In genomic region chr9:136666364-136667216, GRCh38 we compare ENCODE assay signal across 9 cellular contexts. TPM values are rescaled to one million over a fixed set of nuclear protein-coding genes. Genes with fewer than 3 reads are reported as not detected.
DNase-seq lines count a peak whose midpoint lies in the region; ATAC-seq, FAIRE-seq and TF ChIP-seq lines count a peak whose summit lies in the region.
"Had no signal": no experiment of that assay in that cellular context is flagged by ENCODE, and none has a peak within 500 bp of the region (broad histone marks: within the 10 kb centered on the region; RNA-seq: fewer than 3 reads in every experiment).

No MANE protein-coding gene starts in this region.

- peaks cover 7% of the 10 kb centered on the region for H3K4me1 Mint-ChIP-seq in activated CD4-positive, alpha-beta T cell treated with anti-CD3 and anti-CD28 coated beads, Interleukin-2, amount 10 ng/mL, durations not matched to agents 7 days and 5 days
- peaks cover 10% of the 10 kb centered on the region for H3K4me1 Mint-ChIP-seq in activated naive CD8-positive, alpha-beta T cell treated with anti-CD3 and anti-CD28 coated beads, Interleukin-2, amount 10 ng/mL, durations not matched to agents 7 days and 5 days

- no peak for FAIRE-seq in GM12891 (lab: Jason Lieb, UNC)

- POLR2A ChIA-PET in activated CD4-positive, alpha-beta T cell treated with anti-CD3 and anti-CD28 coated beads, Interleukin-2, amount 10 ng/mL, durations not matched to agents 7 days and 5 days (lab: Charles Lee), result no interaction called here
- POLR2A ChIA-PET in activated naive CD8-positive, alpha-beta T cell treated with anti-CD3 and anti-CD28 coated beads, Interleukin-2, amount 10 ng/mL, durations not matched to agents 7 days and 5 days (lab: Charles Lee), result interaction anchor here (1.3 kb wide), 1 partner anchor 16 kb away, joined by 4 read pairs; no protein-coding TSS in a partner anchor

- no peaks in the 10 kb centered on the region for H3K27me3 ChIP-seq in thoracic aorta (replicated peaks; ENCODE audit: insufficient read depth)

- H3K9me3 Mint-ChIP-seq in activated CD4-positive, alpha-beta T cell treated with anti-CD3 and anti-CD28 coated beads, Interleukin-2, amount 10 ng/mL, durations not matched to agents 7 days and 5 days, result no peaks in the 10 kb centered on the region
- H3K9me3 Mint-ChIP-seq in activated naive CD8-positive, alpha-beta T cell treated with anti-CD3 and anti-CD28 coated beads, Interleukin-2, amount 10 ng/mL, durations not matched to agents 7 days and 5 days, result no peaks in the 10 kb centered on the region

- no peaks in the 10 kb centered on the region for H3K9me3 ChIP-seq in thoracic aorta

- peak overlapping the region; percentile 22 for H3K4me3 Mint-ChIP-seq in activated CD4-positive, alpha-beta T cell treated with anti-CD3 and anti-CD28 coated beads, Interleukin-2, amount 10 ng/mL, durations not matched to agents 7 days and 5 days
- H3K4me3 Mint-ChIP-seq in activated naive CD8-positive, alpha-beta T cell treated with anti-CD3 and anti-CD28 coated beads, Interleukin-2, amount 10 ng/mL, durations not matched to agents 7 days and 5 days, result peak overlapping the region; percentile 52

- H3K36me3 Mint-ChIP-seq in activated CD4-positive, alpha-beta T cell treated with anti-CD3 and anti-CD28 coated beads, Interleukin-2, amount 10 ng/mL, durations not matched to agents 7 days and 5 days (ENCODE audit: low read depth), result no peaks in the 10 kb centered on the region
- no peaks in the 10 kb centered on the region for H3K36me3 Mint-ChIP-seq in activated naive CD8-positive, alpha-beta T cell treated with anti-CD3 and anti-CD28 coated beads, Interleukin-2, amount 10 ng/mL, durations not matched to agents 7 days and 5 days

- H3K4me1 ChIP-seq in thoracic aorta (ENCODE audit: control insufficient read depth in 1 of 2, low read depth in 2 of 2), result peaks cover 0 to 17% of the 10 kb centered on the region in 2 donors

- no peak overlapping the region for H3K27ac Mint-ChIP-seq in activated CD4-positive, alpha-beta T cell treated with anti-CD3 and anti-CD28 coated beads, Interleukin-2, amount 10 ng/mL, durations not matched to agents 7 days and 5 days
- no peak overlapping the region for H3K27ac Mint-ChIP-seq in activated naive CD8-positive, alpha-beta T cell treated with anti-CD3 and anti-CD28 coated beads, Interleukin-2, amount 10 ng/mL, durations not matched to agents 7 days and 5 days

- no peak for TF ChIP-seq POLR2A in GM12891 (IDR thresholded peaks at IDR 0.05; ENCODE audit: low read depth, low read length)

- H3K27ac ChIP-seq in thoracic aorta, result no peak overlapping the region

- intact Hi-C loops in posterior vena cava (cut with DNase I), result no loop called here

- H3K36me3 ChIP-seq in thoracic aorta, result no peaks in the 10 kb centered on the region

- TF ChIP-seq CTCF in thoracic aorta (IDR thresholded peaks at IDR 0.05), result no peak

- peaks cover 9% of the 10 kb centered on the region for H3K27me3 Mint-ChIP-seq in activated CD4-positive, alpha-beta T cell treated with anti-CD3 and anti-CD28 coated beads, Interleukin-2, amount 10 ng/mL, durations not matched to agents 7 days and 5 days
- peaks cover 11% of the 10 kb centered on the region for H3K27me3 Mint-ChIP-seq in activated naive CD8-positive, alpha-beta T cell treated with anti-CD3 and anti-CD28 coated beads, Interleukin-2, amount 10 ng/mL, durations not matched to agents 7 days and 5 days

- no peak for DNase-seq in activated CD4-positive, alpha-beta T cell treated with anti-CD3 and anti-CD28 coated beads, Interleukin-2, amount 10 ng/mL, durations not matched to agents 7 days and 5 days
- no peak for DNase-seq in activated CD4-positive, alpha-beta T cell treated with anti-CD3 and anti-CD28 coated beads for 4 hours
- DNase-seq in activated naive CD8-positive, alpha-beta T cell treated with anti-CD3 and anti-CD28 coated beads, Interleukin-2, amount 10 ng/mL, durations not matched to agents 7 days and 5 days, result no peak
- DNase-seq in left kidney (ENCODE audit: low read depth, low spot score) (peak; percentile 59), thoracic aorta (ENCODE audit: low spot score) (no peak), GM12891 (ENCODE audit: insufficient read length, low spot score) (no peak), posterior vena cava (ENCODE audit: low spot score) (no peak)
- DNase-seq: effector memory CD4-positive, alpha-beta T cell had no signal

- peak overlapping the region; percentile 62 for H3K4me3 ChIP-seq in thoracic aorta

- peak; percentile 2 for ATAC-seq in activated naive CD8-positive, alpha-beta T cell treated with anti-CD3 and anti-CD28 coated beads, Interleukin-2, amount 10 ng/mL, durations not matched to agents 7 days and 5 days (ENCODE audit: low read depth)
- ATAC-seq in thoracic aorta (ENCODE audit: insufficient number of reproducible peaks, low FRiP score, low read depth) (no peak), GM19397 (IDR thresholded peaks at IDR 0.05; ENCODE audit: unreplicated experiment) (no peak)

- CTCF ChIA-PET in activated CD4-positive, alpha-beta T cell treated with anti-CD3 and anti-CD28 coated beads, Interleukin-2, amount 10 ng/mL, durations not matched to agents 7 days and 5 days (lab: Charles Lee), result interaction anchor here (0.9 kb wide), 1 partner anchor 20 kb away, joined by 3 read pairs; no protein-coding TSS in a partner anchor

TF ChIP-seq in GM12891, 5 proteins besides CTCF, POLR2A, EP300 and RAD21:
- TF ChIP-seq POLR2AphosphoS5 (IDR thresholded peaks at IDR 0.05; ENCODE audit: low read depth, low read length) (no peak), SPI1 (IDR thresholded peaks at IDR 0.05; ENCODE audit: low read depth, low read length) (no peak), PAX5 (IDR thresholded peaks at IDR 0.05; ENCODE audit: insufficient read depth, low read length, severe bottlenecking) (no peak), TAF1 (IDR thresholded peaks at IDR 0.05; ENCODE audit: low read depth, low read length) (no peak), POU2F2 (IDR thresholded peaks at IDR 0.05; ENCODE audit: low read depth, low read length) (no peak)

RNA-seq across cellular contexts. Expression of gene EGFL7, which starts 3.9 kb away (rescaled TPM):
- total RNA-seq in activated CD4-positive, alpha-beta T cell treated with anti-CD3 and anti-CD28 coated beads, Interleukin-2, amount 10 ng/mL, durations not matched to agents 7 days and 5 days, result under 1 TPM; 0.22 to 0.31 TPM
- total RNA-seq in activated naive CD8-positive, alpha-beta T cell treated with anti-CD3 and anti-CD28 coated beads, Interleukin-2, amount 10 ng/mL, durations not matched to agents 7 days and 5 days, result 1 to 10 TPM in 1 of 2 experiments, under 1 TPM in 1; 1.00 to 1.1 TPM
- total RNA-seq in thoracic aorta, result 10 to 100 TPM; 42.0 to 56.5 TPM
- polyA plus RNA-seq in GM12891 (2012; ENCODE audit: low read depth, missing spikeins), result 0.09 TPM
- 100 to 1,000 TPM in 1 of 2 donors, 10 to 100 TPM in 1; 91.4 to 118 TPM for total RNA-seq in posterior vena cava

RNA-seq across cellular contexts. Expression of gene AGPAT2, which starts 20.7 kb away (rescaled TPM):
- total RNA-seq in activated CD4-positive, alpha-beta T cell treated with anti-CD3 and anti-CD28 coated beads, Interleukin-2, amount 10 ng/mL, durations not matched to agents 7 days and 5 days, result 10 to 100 TPM; 15.0 to 17.0 TPM
- total RNA-seq in activated naive CD8-positive, alpha-beta T cell treated with anti-CD3 and anti-CD28 coated beads, Interleukin-2, amount 10 ng/mL, durations not matched to agents 7 days and 5 days, result 10 to 100 TPM; 21.6 to 24.8 TPM
- total RNA-seq in thoracic aorta (10 to 100 TPM; 50.2 to 66.8 TPM), posterior vena cava (10 to 100 TPM; 27.1 to 28.8 TPM)
- 5.1 TPM for polyA plus RNA-seq in GM12891 (2012; ENCODE audit: low read depth, missing spikeins)

RNA-seq across cellular contexts. Expression of gene DIPK1B, which starts 45.8 kb away (rescaled TPM):
- not detected for total RNA-seq in activated CD4-positive, alpha-beta T cell treated with anti-CD3 and anti-CD28 coated beads, Interleukin-2, amount 10 ng/mL, durations not matched to agents 7 days and 5 days
- total RNA-seq in activated naive CD8-positive, alpha-beta T cell treated with anti-CD3 and anti-CD28 coated beads, Interleukin-2, amount 10 ng/mL, durations not matched to agents 7 days and 5 days, result under 1 TPM in 1 of 2 experiments, not detected in 1; 0.11 TPM
- total RNA-seq in thoracic aorta, result 1 to 10 TPM; 4.8 to 6.9 TPM
- 0.45 TPM for polyA plus RNA-seq in GM12891 (2012; ENCODE audit: low read depth, missing spikeins)
- 1 to 10 TPM; 7.1 to 8.3 TPM for total RNA-seq in posterior vena cava

Comparison
In these comparisons a context has a peak if more than half of its experiments do, and no peak if none do; other contexts are left out.
1. RNA of gene EGFL7, which starts 3.9 kb away (total RNA-seq): 91.4 to 118 TPM in posterior vena cava and 42.0 to 56.5 TPM in thoracic aorta; 1.00 to 1.1 TPM in activated naive CD8-positive, alpha-beta T cell treated with anti-CD3 and anti-CD28 coated beads, Interleukin-2, amount 10 ng/mL, durations not matched to agents 7 days and 5 days and 0.22 to 0.31 TPM in activated CD4-positive, alpha-beta T cell treated with anti-CD3 and anti-CD28 coated beads, Interleukin-2, amount 10 ng/mL, durations not matched to agents 7 days and 5 days; every median in the first group is over 10 times any median in the second.
2. RNA of gene DIPK1B, which starts 45.8 kb away (total RNA-seq): 7.1 to 8.3 TPM in posterior vena cava and 4.8 to 6.9 TPM in thoracic aorta; 0.11 TPM in activated naive CD8-positive, alpha-beta T cell treated with anti-CD3 and anti-CD28 coated beads, Interleukin-2, amount 10 ng/mL, durations not matched to agents 7 days and 5 days and not detected in activated CD4-positive, alpha-beta T cell treated with anti-CD3 and anti-CD28 coated beads, Interleukin-2, amount 10 ng/mL, durations not matched to agents 7 days and 5 days; every median in the first group is over 4 times any median in the second.